ENCODE assay signal across 16 cellular contexts in genomic region chr20:47809161-47809560, GRCh38.
"Had no signal": no experiment of that assay in that cellular context is flagged by ENCODE, and none has a peak within 500 bp of the region (broad histone marks: within the 10 kb centered on the region; RNA-seq: fewer than 3 reads in every experiment).

No MANE protein-coding gene starts in this region.

- H3K36me3 Mint-ChIP-seq: activated naive CD8-positive, alpha-beta T cell; natural killer cell; stimulated activated memory B cell treated with anti-CD40 and anti-IgM and Interleukin-4, amounts not matched to agents 10 μg/mL and 1 μg/mL and 100 μg/mL, for 72 hours had no signal

- H3K36me3 ChIP-seq: gastroesophageal sphincter, heart right ventricle, tibial artery had no signal

- H3K9me3 Mint-ChIP-seq: activated CD4-positive, alpha-beta T cell treated with anti-CD3 and anti-CD28 coated beads, Interleukin-2, amount 10 ng/mL, durations not matched to agents 7 days and 5 days had no signal

- H3K27ac Mint-ChIP-seq: activated CD4-positive, alpha-beta T cell treated with anti-CD3 and anti-CD28 coated beads, Interleukin-2, amount 10 ng/mL, durations not matched to agents 7 days and 5 days; activated naive CD8-positive, alpha-beta T cell; natural killer cell; stimulated activated memory B cell treated with anti-CD40 and anti-IgM and Interleukin-4, amounts not matched to agents 10 μg/mL and 1 μg/mL and 100 μg/mL, for 72 hours had no signal

- ATAC-seq: gastroesophageal sphincter; left lobe of liver; natural killer cell; stimulated activated memory B cell treated with anti-CD40 and anti-IgM and Interleukin-4, amounts not matched to agents 10 μg/mL and 1 μg/mL and 100 μg/mL, for 72 hours had no signal

- H3K4me3 Mint-ChIP-seq: activated CD4-positive, alpha-beta T cell treated with anti-CD3 and anti-CD28 coated beads, Interleukin-2, amount 10 ng/mL, durations not matched to agents 7 days and 5 days; activated naive CD8-positive, alpha-beta T cell; natural killer cell; stimulated activated memory B cell treated with anti-CD40 and anti-IgM and Interleukin-4, amounts not matched to agents 10 μg/mL and 1 μg/mL and 100 μg/mL, for 72 hours had no signal

- H3K4me3 ChIP-seq: coronary artery, gastroesophageal sphincter, heart right ventricle, tibial artery had no signal

- H3K4me1 ChIP-seq: gastroesophageal sphincter, heart right ventricle, tibial artery had no signal

- H3K27ac ChIP-seq: coronary artery, gastroesophageal sphincter, heart right ventricle, tibial artery had no signal

- H3K4me1 Mint-ChIP-seq: activated CD4-positive, alpha-beta T cell treated with anti-CD3 and anti-CD28 coated beads, Interleukin-2, amount 10 ng/mL, durations not matched to agents 7 days and 5 days; natural killer cell; stimulated activated memory B cell treated with anti-CD40 and anti-IgM and Interleukin-4, amounts not matched to agents 10 μg/mL and 1 μg/mL and 100 μg/mL, for 72 hours had no signal

- DNase-seq: activated CD4-positive, alpha-beta T cell treated with anti-CD3 and anti-CD28 coated beads, Interleukin-2, amount 10 ng/mL, durations not matched to agents 7 days and 5 days; activated CD4-positive, CD25-positive, alpha-beta regulatory T cell; activated CD8-positive, alpha-beta memory T cell treated with anti-CD3 and anti-CD28 coated beads, Interleukin-2, amount 50 U/mL, for 48 hours; activated gamma-delta T cell treated with Interleukin-2 at 50 U/mL for 16 hours; amniotic stem cell; central memory CD4-positive, alpha-beta T cell; heart right ventricle; natural killer cell; stimulated activated CD4-positive, alpha-beta T cell treated with anti-CD3 and anti-CD28 coated beads, Interleukin-2, amount 100 ng/mL, for 48 hours; T-helper 2 cell had no signal
